Comparison of ENCODE assay signal across 17 cellular contexts in the genomic region with DNA sequence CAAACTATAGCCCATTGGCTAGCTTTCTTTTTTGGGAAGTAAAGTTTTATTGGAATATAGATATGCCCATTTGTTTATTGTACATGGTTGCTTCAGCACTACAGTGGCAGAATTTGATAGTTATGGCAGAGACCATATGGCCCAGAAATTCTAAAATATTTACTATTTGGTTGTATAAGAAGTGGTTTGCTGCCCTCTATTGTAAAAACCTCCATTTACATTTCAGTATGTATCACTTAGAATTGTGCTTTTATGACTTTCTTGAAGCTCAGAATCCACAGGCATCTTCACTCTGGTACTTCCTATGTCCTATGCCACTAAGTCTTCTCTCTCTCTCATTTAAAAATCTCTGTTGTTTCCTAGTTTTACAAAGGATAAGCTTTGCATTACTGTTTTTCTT. TPM values are rescaled to one million over a fixed set of nuclear protein-coding genes. Genes with fewer than 3 reads are reported as not detected.
DNase-seq lines count a peak whose midpoint lies in the region; ATAC-seq, FAIRE-seq and TF ChIP-seq lines count a peak whose summit lies in the region.
"Had no signal": no experiment of that assay in that cellular context is flagged by ENCODE, and none has a peak within 500 bp of the region (broad histone marks: within the 10 kb centered on the region; RNA-seq: fewer than 3 reads in every experiment).

No MANE protein-coding gene starts in this region.

- TF ChIP-seq POLR2A in HepG2 (IDR thresholded peaks at IDR 0.05; ENCODE audit: insufficient read depth in 1 of 2, low read depth in 2 of 2, low read length in 2 of 2) (no peak), right lobe of liver (IDR thresholded peaks at IDR 0.05) (no peak), adrenal gland (IDR thresholded peaks at IDR 0.05) (no peak)

- H3K36me3 ChIP-seq in HepG2 (replicated peaks in 1 of 2; ENCODE audit: control insufficient read depth in 1 of 2, insufficient read depth in 2 of 2, low read length in 2 of 2) = no peaks in the 10 kb centered on the region
- H3K36me3 ChIP-seq in right lobe of liver = no peaks in the 10 kb centered on the region
- H3K36me3 ChIP-seq in adrenal gland (replicated peaks in 1 of 2) = no peaks in the 10 kb centered on the region
- H3K36me3 ChIP-seq: heart right ventricle, left lung, WERI-Rb-1 had no signal

- no peaks in the 10 kb centered on the region; the same call in 1 of the 2 replicates for H3K4me1 ChIP-seq in HepG2 (ENCODE audit: insufficient read depth, low read length)
- no peaks in the 10 kb centered on the region for H3K4me1 ChIP-seq in right lobe of liver
- H3K4me1 ChIP-seq in adrenal gland (replicated peaks in 1 of 2) = no peaks in the 10 kb centered on the region

- no peak overlapping the region for H3K9ac ChIP-seq in HepG2 (ENCODE audit: insufficient read depth, low read depth, low read length)

- TF ChIP-seq EP300 in HepG2 (IDR thresholded peaks at IDR 0.05; ENCODE audit: low read depth in 2 of 2, low read length in 2 of 2) = no peak
- no peak for TF ChIP-seq EP300 in HepG2 (CRISPR knock-in tag; IDR thresholded peaks at IDR 0.05; ENCODE audit: borderline replicate concordance)

- no peak overlapping the region for H3K4me3 ChIP-seq in HepG2 (replicated peaks in 1 of 3; ENCODE audit: insufficient read depth in 1 of 3, low read depth in 2 of 3, low read length in 3 of 3)
- H3K4me3 ChIP-seq in right lobe of liver = no peak overlapping the region
- H3K4me3 ChIP-seq in adrenal gland = no peak overlapping the region
- H3K4me3 ChIP-seq: heart right ventricle, left lung had no signal

- no peaks in the 10 kb centered on the region for H3K9me3 ChIP-seq in HepG2 (ENCODE audit: low read length)
- H3K9me3 ChIP-seq in right lobe of liver = no peaks in the 10 kb centered on the region
- H3K9me3 ChIP-seq in adrenal gland (replicated peaks in 1 of 3) = no peaks in the 10 kb centered on the region

- TF ChIP-seq CTCF in HepG2 (CRISPR knock-in tag; IDR thresholded peaks at IDR 0.05) (peak; percentile 26), right lobe of liver (IDR thresholded peaks at IDR 0.05) (no peak), adrenal gland (IDR thresholded peaks at IDR 0.05) (no peak)

- POLR2A ChIA-PET in HepG2 (lab: Yijun Ruan, JAX) = no interaction called here

- no peak for FAIRE-seq in HepG2 (lab: Jason Lieb, UNC)
- FAIRE-seq: G401.6, urothelium cell line had no signal

- no peak for TF ChIP-seq RAD21 in HepG2 (CRISPR knock-in tag; IDR thresholded peaks at IDR 0.05)

- CTCF ChIA-PET in HepG2 (lab: Yijun Ruan, JAX; ENCODE audit: low intra/inter-chr PET ratio, low total read pairs) = no interaction called here

- no peaks in the 10 kb centered on the region for H3K79me2 ChIP-seq in HepG2 (ENCODE audit: insufficient read depth, low read length)

- BruUV-seq in HepG2 (replicated peaks; lab: Mats Ljungman, UMichigan) = no TSS peak

- H3K27me3 ChIP-seq in HepG2 (ENCODE audit: control insufficient read depth in 1 of 2, insufficient read depth in 2 of 2, low read length in 2 of 2) (no peaks in the 10 kb centered on the region), right lobe of liver (no peaks in the 10 kb centered on the region), adrenal gland (no peaks in the 10 kb centered on the region)
- H3K27me3 ChIP-seq: heart right ventricle, left lung had no signal

- DNase-seq in HepG2 (ENCODE audit: low spot score) = peak; percentile 5
- no peak for DNase-seq in right lobe of liver
- DNase-seq in NOMO-1 treated with DMSO at 0.1 percent for 48 hours (lab: John Stamatoyannopoulos, UW; ENCODE audit: unreplicated experiment) = peak; percentile 49
- peak; percentile 29 for DNase-seq in dermis blood vessel endothelial cell
- DNase-seq in NCI-H1092 treated with DMSO at 0.1 percent for 48 hours (lab: John Stamatoyannopoulos, UW) = no peak
- DNase-seq in adrenal gland = no peak
- DNase-seq in NCI-H2107 (lab: John Stamatoyannopoulos, UW) = no peak
- DNase-seq: amygdala; effector CD8-positive, alpha-beta T cell; heart right ventricle; left lung; NCI-H187 treated with DMSO at 0.1 percent for 48 hours; RPMI8226; WERI-Rb-1 had no signal

- no peak overlapping the region for H3K4me2 ChIP-seq in HepG2 (ENCODE audit: low read depth, low read length)

- ATAC-seq in HepG2 (no peak), right lobe of liver (no peak), HG03025 (IDR thresholded peaks at IDR 0.05; ENCODE audit: low FRiP score, unreplicated experiment) (no peak)
- ATAC-seq: heart right ventricle, left lung had no signal

- in situ Hi-C loops in HepG2 (cut with HindIII; ENCODE audit: extremely low pct_ligation_motif_present, low pct_unique_long_range_greater_than_20kb) = loop anchor here (10.0 to 25.0 kb wide), 3 partner anchors 721 to 1144 kb away; no protein-coding TSS in a partner anchor

- no peak overlapping the region for H3K27ac ChIP-seq in HepG2 (ENCODE audit: extremely low read length, insufficient read depth, low read length)
- H3K27ac ChIP-seq in right lobe of liver = no peak overlapping the region
- no peak overlapping the region for H3K27ac ChIP-seq in adrenal gland
- H3K27ac ChIP-seq: heart right ventricle, left lung, WERI-Rb-1 had no signal

- H4K20me1 ChIP-seq in HepG2 (ENCODE audit: insufficient read depth, low read length) = no peaks in the 10 kb centered on the region

- H2AFZ ChIP-seq in HepG2 (ENCODE audit: low read length) = no peak overlapping the region

- intact Hi-C loops in HepG2 (cut with micrococcal nuclease; ENCODE audit: unreplicated experiment) = loop anchor here (10.0 kb wide), 1 partner anchor 269 kb away; no protein-coding TSS in a partner anchor
- intact Hi-C loops in right lobe of liver (cut with DNase I) = no loop called here
- intact Hi-C loops in adrenal gland (cut with DNase I) = loop anchor here in 1 of 2 donors (10.0 kb wide), 1 partner anchor 271 kb away; no protein-coding TSS in a partner anchor

TF ChIP-seq in HepG2, 621 proteins besides CTCF, POLR2A, EP300 and RAD21:
- TF ChIP-seq STAG1 (CRISPR knock-in tag; IDR thresholded peaks at IDR 0.05) (peak; percentile 55), AGO1 (IDR thresholded peaks at IDR 0.05; ENCODE audit: low read depth, low read length, poor library complexity, severe bottlenecking) (no peak)

RNA-seq across cellular contexts. Expression of a gene that starts 37.7 kb away (rescaled TPM):
- not detected in 2 replicates for total RNA-seq in HepG2 (2016; rRNA removed; fragmentation: Illumina TruSeq; extraction: Trizol)
- total RNA-seq in HepG2 (2016; cell fraction: cytosol; rRNA removed; fragmentation: Illumina TruSeq; extraction: Trizol; ENCODE audit: low read depth) = not detected in 2 replicates
- not detected in 2 replicates for total RNA-seq in HepG2 (2016; cell fraction: insoluble cytoplasmic fraction; rRNA removed; fragmentation: Illumina TruSeq; extraction: Trizol)
- total RNA-seq in HepG2 (2016; cell fraction: membrane; rRNA removed; fragmentation: Illumina TruSeq; extraction: Trizol) = not detected in 2 replicates
- total RNA-seq in HepG2 (2016; cell fraction: nucleus; rRNA removed; fragmentation: Illumina TruSeq; extraction: Trizol) = not detected in 2 replicates
- polyA plus RNA-seq in HepG2 (2011; rRNA removed) = not detected in 2 replicates
- polyA plus RNA-seq in HepG2 (2011; cell fraction: cytosol; rRNA removed) = not detected in 2 replicates
- polyA plus RNA-seq in HepG2 (2011; cell fraction: nucleus; rRNA removed) = not detected in 2 replicates
- 0.75 and 1.3 TPM in 2 replicates for polyA plus RNA-seq in HepG2 (2012)
- polyA plus RNA-seq in HepG2 (2016; cell fraction: cytosol; fragmentation: Illumina TruSeq; extraction: Trizol; ENCODE audit: low read depth) = not detected in 2 replicates
- not detected in 2 replicates for polyA plus RNA-seq in HepG2 (2016; cell fraction: insoluble cytoplasmic fraction; fragmentation: Illumina TruSeq; extraction: Trizol; ENCODE audit: low read depth)
- polyA plus RNA-seq in HepG2 (2016; cell fraction: membrane; fragmentation: Illumina TruSeq; extraction: Trizol; ENCODE audit: low read depth) = not detected in 2 replicates
- not detected in 2 replicates for polyA plus RNA-seq in HepG2 (2016; cell fraction: nucleus; fragmentation: Illumina TruSeq; extraction: Trizol; ENCODE audit: insufficient read depth, low read depth)
- not detected in 2 replicates for polyA minus RNA-seq in HepG2 (2011; rRNA and poly(A)+ RNA removed; ENCODE audit: low replicate concordance)
- not detected in 2 replicates for polyA minus RNA-seq in HepG2 (2011; cell fraction: cytosol; rRNA and poly(A)+ RNA removed)
- polyA minus RNA-seq in HepG2 (2011; cell fraction: nucleus; rRNA and poly(A)+ RNA removed) = 0.13 and 0.50 TPM in 2 replicates
- total RNA-seq in right lobe of liver = under 1 TPM in 3 of 6 experiments, not detected in 3; 0.12 to 0.38 (median 0.33) TPM
- not detected in 2 replicates for total RNA-seq in dermis blood vessel endothelial cell
- 1 to 10 TPM in 4 of 8 donors, under 1 TPM in 4; 0.36 to 2.2 (median 0.95) TPM for total RNA-seq in adrenal gland
- polyA plus RNA-seq in adrenal gland = under 1 TPM; 0.24 to 0.35 (median 0.27) TPM

Comparison
In these comparisons a context has a peak if more than half of its experiments do, and no peak if none do; other contexts are left out.
1. DNase-seq: peak in HepG2 (single experiment), NOMO-1 treated with DMSO at 0.1 percent for 48 hours (single experiment) and dermis blood vessel endothelial cell (single experiment); none in right lobe of liver (0 of 3), NCI-H1092 treated with DMSO at 0.1 percent for 48 hours (single experiment), adrenal gland (0 of 7) and NCI-H2107 (single experiment).